ENCODE assay signal across 15 cellular contexts in the genomic region with DNA sequence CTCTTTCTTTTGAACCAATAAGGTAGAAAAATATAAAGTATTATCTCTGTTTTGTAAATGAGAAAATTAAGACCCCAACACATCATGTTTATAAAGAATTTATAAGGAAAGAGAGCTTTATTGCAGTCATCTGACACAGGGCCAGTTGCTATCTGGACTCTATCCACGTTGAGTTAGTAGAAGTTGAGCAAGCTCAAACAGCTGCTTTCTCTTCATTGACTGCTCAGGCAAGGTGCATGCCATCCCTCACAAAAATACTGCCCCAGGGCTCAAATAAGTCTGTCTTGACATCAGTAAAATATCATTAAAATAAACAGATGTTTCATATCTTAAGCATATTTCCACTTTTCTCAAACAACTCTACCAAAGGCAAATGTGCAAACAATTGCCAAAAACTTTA. TPM values are rescaled to one million over a fixed set of nuclear protein-coding genes. Genes with fewer than 3 reads are reported as not detected.
DNase-seq lines count a peak whose midpoint lies in the region; ATAC-seq, FAIRE-seq and TF ChIP-seq lines count a peak whose summit lies in the region.
"Had no signal": no experiment of that assay in that cellular context is flagged by ENCODE, and none has a peak within 500 bp of the region (broad histone marks: within the 10 kb centered on the region; RNA-seq: fewer than 3 reads in every experiment).

No MANE protein-coding gene starts in this region.

- intact Hi-C loops in IMR-90 (cut with micrococcal nuclease) (loop anchor here (5.0 kb wide), 1 partner anchor 123 kb away; no protein-coding TSS in a partner anchor), left lung (cut with DNase I) (no loop called here)

- in situ Hi-C loops in IMR-90 (cut with MboI; ENCODE audit: low sequenced_read_pairs), result no loop called here

- H3K56ac ChIP-seq in IMR-90 (ENCODE audit: extremely low read depth, insufficient read depth, low read length), result no peak overlapping the region

- H4K5ac ChIP-seq in IMR-90 (ENCODE audit: low read depth, low read length), result no peak overlapping the region

- H3K9me1 ChIP-seq in IMR-90 (ENCODE audit: insufficient read depth, low read length), result peaks cover 11% of the 10 kb centered on the region

- peaks cover 53% of the 10 kb centered on the region for H4K20me1 ChIP-seq in IMR-90 (ENCODE audit: insufficient read depth, low read length)
- H4K20me1 ChIP-seq: BLaER1 had no signal

- H2BK120ac ChIP-seq in IMR-90 (ENCODE audit: low read depth, low read length), result no peak overlapping the region

- peaks cover 69% of the 10 kb centered on the region for H3K4me1 Mint-ChIP-seq in mesothelial cell of epicardium
- H3K4me1 Mint-ChIP-seq: naive thymus-derived CD8-positive, alpha-beta T cell had no signal

- peak overlapping the region; percentile 84 for H2BK5ac ChIP-seq in IMR-90 (ENCODE audit: low read depth, low read length, poor library complexity, severe bottlenecking)

- H2BK15ac ChIP-seq in IMR-90 (ENCODE audit: low read depth, low read length), result no peak overlapping the region

- CTCF ChIA-PET in A549 (lab: Yijun Ruan, JAX) (interaction anchor here (0.9 to 2.7 kb wide), 3 partner anchors 14 to 123 kb away, joined by 3 to 10 read pairs (median 4); a partner anchor contains a TSS), IMR-90 (lab: Yijun Ruan, JAX) (no interaction called here)

- DNase-seq in A549 (ENCODE audit: low read depth in 1 of 2, low spot score in 1 of 2), result peak in 1 of 2 experiments; percentile 32
- DNase-seq in IMR-90, result peak; percentile 80
- DNase-seq in cardiac fibroblast (ENCODE audit: low read depth in 2 of 2), result peak; percentile 67 to 71
- no peak for DNase-seq in mesothelial cell of epicardium (ENCODE audit: low spot score in 2 of 2, unreplicated experiment in 2 of 2)
- no peak for DNase-seq in NCI-H2107 treated with DMSO at 0.1 percent for 48 hours (lab: John Stamatoyannopoulos, UW; ENCODE audit: unreplicated experiment)
- no peak for DNase-seq in NCI-H446 treated with DMSO at 0.1 percent for 48 hours (lab: John Stamatoyannopoulos, UW)
- DNase-seq in NCI-H1417 (lab: John Stamatoyannopoulos, UW), result no peak
- no peak for DNase-seq in left lung
- DNase-seq: activated CD8-positive, alpha-beta memory T cell treated with anti-CD3 and anti-CD28 coated beads, Interleukin-2, amount 50 U/mL, for 4 hours; naive thymus-derived CD8-positive, alpha-beta T cell; NCI-H345 had no signal

- peak overlapping the region; percentile 37 to 55; a peak in 4 of 6 replicates for H3K27ac ChIP-seq in A549
- H3K27ac ChIP-seq in IMR-90 (ENCODE audit: insufficient read depth, low read length), result no peak overlapping the region
- no peak overlapping the region for H3K27ac ChIP-seq in left lung
- H3K27ac ChIP-seq: BLaER1, epithelial cell of prostate, thyroid gland had no signal

- H3K36me3 Mint-ChIP-seq in mesothelial cell of epicardium, result peaks cover 3% of the 10 kb centered on the region

- WGBS in A549 (ENCODE audit: missing lambda C conversion rate), result 3% methylated on average over 1 of the region's 1 CpG
- WGBS in IMR-90 (ENCODE audit: extremely low coverage in 2 of 2, insufficient read length in 1 of 2), 2 experiments, result no CpG with 5 or more reads among the region's 1 CpG

- ATAC-seq in A549, result peak in 1 of 2 experiments; percentile 27; a peak in 1 of 6 replicates
- peak; percentile 33 for ATAC-seq in IMR-90 (ENCODE audit: low read depth)
- ATAC-seq in left lung, result no peak
- ATAC-seq: naive thymus-derived CD8-positive, alpha-beta T cell had no signal

- H3K4me2 ChIP-seq in A549 (peak overlapping the region; percentile 59), IMR-90 (ENCODE audit: low read depth, low read length) (no peak overlapping the region)
- H3K4me2 ChIP-seq: BLaER1 had no signal

- no peak overlapping the region for H2BK20ac ChIP-seq in IMR-90 (ENCODE audit: low read depth, low read length)

- H3K9ac ChIP-seq in IMR-90 (ENCODE audit: low read depth, low read length), result no peak overlapping the region
- H3K9ac ChIP-seq: BLaER1 had no signal

- no peak overlapping the region for H3K18ac ChIP-seq in IMR-90 (ENCODE audit: low read depth, low read length)

- H3K9me3 ChIP-seq in A549, result no peaks in the 10 kb centered on the region
- no peaks in the 10 kb centered on the region for H3K9me3 ChIP-seq in IMR-90 (ENCODE audit: control insufficient read depth, insufficient read depth, low read length)
- H3K9me3 ChIP-seq in left lung, result no peaks in the 10 kb centered on the region
- H3K9me3 ChIP-seq: BLaER1, thyroid gland had no signal

- H2AFZ ChIP-seq in IMR-90 (replicated peaks; ENCODE audit: low read length, poor library complexity), result no peak overlapping the region

- no peak for TF ChIP-seq RAD21 in A549 (conservative IDR thresholded peaks at IDR 0.05 in 1 of 2, IDR thresholded peaks at IDR 0.05 in 1 of 2)
- TF ChIP-seq RAD21 in IMR-90 (IDR thresholded peaks at IDR 0.05; ENCODE audit: low read length), result no peak

- peaks cover 85% of the 10 kb centered on the region for H3K4me1 ChIP-seq in A549
- H3K4me1 ChIP-seq in IMR-90 (ENCODE audit: control insufficient read depth, insufficient read depth, low read length), result peaks cover 21% of the 10 kb centered on the region
- H3K4me1 ChIP-seq in left lung, result no peaks in the 10 kb centered on the region
- H3K4me1 ChIP-seq: BLaER1 had no signal

- H3K23ac ChIP-seq in IMR-90 (ENCODE audit: low read depth, low read length), result no peak overlapping the region

- H2AK9ac ChIP-seq in IMR-90 (replicated peaks; ENCODE audit: low read depth, low read length, poor library complexity), result no peak overlapping the region

- TF ChIP-seq POLR2A in A549 (IDR thresholded peaks at IDR 0.05; ENCODE audit: low read length), result no peak
- no peak for TF ChIP-seq POLR2A in IMR-90 (IDR thresholded peaks at IDR 0.05; ENCODE audit: low read depth, low read length)

- no peak overlapping the region for H4K91ac ChIP-seq in IMR-90 (ENCODE audit: insufficient read depth, low read depth, low read length)

- TF ChIP-seq EP300 in A549 (IDR thresholded peaks at IDR 0.05), result no peak

- H3K36me3 ChIP-seq in IMR-90 (ENCODE audit: control insufficient read depth, insufficient read depth, low read length) (peaks cover 7% of the 10 kb centered on the region), left lung (no peaks in the 10 kb centered on the region)
- H3K36me3 ChIP-seq: BLaER1, thyroid gland had no signal

- POLR2A ChIA-PET in A549 (lab: Yijun Ruan, JAX) (interaction anchor here (0.8 to 2.4 kb wide), 2 partner anchors 9 to 14 kb away, joined by 4 to 13 read pairs; a partner anchor contains a TSS), IMR-90 (lab: Charles Lee; ENCODE audit: unreplicated experiment) (interaction anchor here (1.6 kb wide), 1 partner anchor 10 kb away, joined by 8 read pairs; no protein-coding TSS in a partner anchor)

- H3K27me3 ChIP-seq in IMR-90 (ENCODE audit: control insufficient read depth, insufficient read depth, low read length) (no peaks in the 10 kb centered on the region), left lung (no peaks in the 10 kb centered on the region)
- H3K27me3 ChIP-seq: BLaER1, thyroid gland had no signal

- dilution Hi-C loops in IMR-90 (cut with HindIII; ENCODE audit: low sequenced_read_pairs, unreplicated experiment), result no loop called here

- H2AK5ac ChIP-seq in IMR-90 (ENCODE audit: low read depth, low read length), result no peak overlapping the region

- H3K4ac ChIP-seq in IMR-90 (ENCODE audit: low read depth, low read length), result no peak overlapping the region

- H3K4me3 Mint-ChIP-seq in mesothelial cell of epicardium, result no peak overlapping the region
- H3K4me3 Mint-ChIP-seq: naive thymus-derived CD8-positive, alpha-beta T cell had no signal

- H3K4me3 ChIP-seq in A549, result no peak overlapping the region
- H3K4me3 ChIP-seq in IMR-90 (ENCODE audit: insufficient read depth, low read depth, low read length), result no peak overlapping the region
- H3K4me3 ChIP-seq in cardiac fibroblast (replicated peaks in 1 of 2; ENCODE audit: low read depth in 2 of 2, low read length in 2 of 2), result no peak overlapping the region
- H3K4me3 ChIP-seq in left lung, result no peak overlapping the region
- H3K4me3 ChIP-seq: BLaER1, thyroid gland had no signal

- no peak for FAIRE-seq in A549 (lab: Jason Lieb, UNC)
- FAIRE-seq: islet of Langerhans had no signal

- peaks cover 0 to 33% of the 10 kb centered on the region in 2 experiments; a peak in 2 of 4 replicates for H3K79me1 ChIP-seq in IMR-90 (ENCODE audit: low read depth in 1 of 2, low read length in 2 of 2)

- no peak overlapping the region for H3K14ac ChIP-seq in IMR-90 (replicated peaks; ENCODE audit: low read depth, low read length)

- no peaks in the 10 kb centered on the region for H3K27me3 Mint-ChIP-seq in mesothelial cell of epicardium (ENCODE audit: low read depth)

- peak overlapping the region; percentile 79 for H3K27ac Mint-ChIP-seq in mesothelial cell of epicardium
- H3K27ac Mint-ChIP-seq: naive thymus-derived CD8-positive, alpha-beta T cell had no signal

- H3K9me3 Mint-ChIP-seq in mesothelial cell of epicardium, result no peaks in the 10 kb centered on the region
- H3K9me3 Mint-ChIP-seq: naive thymus-derived CD8-positive, alpha-beta T cell had no signal

- TF ChIP-seq CTCF in A549 (IDR thresholded peaks at IDR 0.05) (no peak), IMR-90 (conservative IDR thresholded peaks at IDR 0.05; ENCODE audit: low read depth, low read length) (no peak), cardiac fibroblast (IDR thresholded peaks at IDR 0.05; ENCODE audit: low read depth, low read length) (no peak), mesothelial cell of epicardium (IDR thresholded peaks at IDR 0.05; ENCODE audit: unreplicated experiment) (no peak), left lung (IDR thresholded peaks at IDR 0.05) (no peak)

- H4K8ac ChIP-seq in IMR-90 (ENCODE audit: low read depth in 2 of 2, low read length in 2 of 2), result no peak overlapping the region

- no TSS peak for BruUV-seq in IMR-90 (replicated peaks; lab: Mats Ljungman, UMichigan)

TF ChIP-seq in A549, 52 proteins besides CTCF, POLR2A, EP300 and RAD21 (continues in another document):
- TF ChIP-seq GATA3 (IDR thresholded peaks at IDR 0.05; ENCODE audit: borderline replicate concordance), result peak; percentile 18; the same call in 1 of the 2 replicates
- TF ChIP-seq CEBPB (IDR thresholded peaks at IDR 0.05), result peak in 1 of 2 experiments; percentile 57; a peak in 3 of 4 replicates

TF ChIP-seq in IMR-90, 13 proteins besides CTCF, POLR2A, EP300 and RAD21:
- TF ChIP-seq SMC3 (IDR thresholded peaks at IDR 0.05; ENCODE audit: low read depth, low read length) (no peak), CEBPB (IDR thresholded peaks at IDR 0.05; ENCODE audit: low read depth, low read length) (peak; percentile 78)

RNA-seq across cellular contexts. Expression of a gene that starts 14.8 kb away (rescaled TPM):
- 215 and 244 TPM in 2 replicates for polyA plus RNA-seq in A549 (2011; rRNA removed)
- 66.7 and 70.8 TPM in 2 replicates for polyA plus RNA-seq in A549 (2012; cell fraction: cytosol; rRNA removed)
- 138 and 156 TPM in 2 replicates for polyA plus RNA-seq in A549 (2012; cell fraction: nucleus; rRNA removed)
- 114 to 156 TPM (median 152 TPM) in 3 replicates for polyA plus RNA-seq in A549 (2017; fragmentation: RNase III; extraction: RNeasy Plus Mini Kit Qiagen cat#74134 plus additional on column Dnase treatment)
- polyA minus RNA-seq in A549 (2011; rRNA and poly(A)+ RNA removed), result 199 and 285 TPM in 2 replicates
- total RNA-seq in IMR-90 (2012; rRNA removed), result 235 and 257 TPM in 2 replicates
- 155 and 181 TPM in 2 replicates for polyA plus RNA-seq in IMR-90 (2012; rRNA removed)
- polyA plus RNA-seq in IMR-90 (2012; cell fraction: cytosol; rRNA removed), result 85.6 and 111 TPM in 2 replicates
- 121 and 233 TPM in 2 replicates for polyA plus RNA-seq in IMR-90 (2012; cell fraction: nucleus; rRNA removed; ENCODE audit: low replicate concordance)
- total RNA-seq in mesothelial cell of epicardium, result 438 to 472 TPM (median 459 TPM) in 3 replicates
- 100 to 1,000 TPM; 122 to 324 TPM for total RNA-seq in left lung

Comparison
In these comparisons a context has a peak if more than half of its experiments do, and no peak if none do; other contexts are left out.
1. DNase-seq: peak in IMR-90 (single experiment) and cardiac fibroblast (2 of 2); none in mesothelial cell of epicardium (0 of 2), NCI-H2107 treated with DMSO at 0.1 percent for 48 hours (single experiment), NCI-H446 treated with DMSO at 0.1 percent for 48 hours (single experiment), NCI-H1417 (0 of 3) and left lung (0 of 2).
2. H3K27ac ChIP-seq: peak in A549 (2 of 2); none in IMR-90 (single experiment) and left lung (0 of 2).